In the genomic region with DNA sequence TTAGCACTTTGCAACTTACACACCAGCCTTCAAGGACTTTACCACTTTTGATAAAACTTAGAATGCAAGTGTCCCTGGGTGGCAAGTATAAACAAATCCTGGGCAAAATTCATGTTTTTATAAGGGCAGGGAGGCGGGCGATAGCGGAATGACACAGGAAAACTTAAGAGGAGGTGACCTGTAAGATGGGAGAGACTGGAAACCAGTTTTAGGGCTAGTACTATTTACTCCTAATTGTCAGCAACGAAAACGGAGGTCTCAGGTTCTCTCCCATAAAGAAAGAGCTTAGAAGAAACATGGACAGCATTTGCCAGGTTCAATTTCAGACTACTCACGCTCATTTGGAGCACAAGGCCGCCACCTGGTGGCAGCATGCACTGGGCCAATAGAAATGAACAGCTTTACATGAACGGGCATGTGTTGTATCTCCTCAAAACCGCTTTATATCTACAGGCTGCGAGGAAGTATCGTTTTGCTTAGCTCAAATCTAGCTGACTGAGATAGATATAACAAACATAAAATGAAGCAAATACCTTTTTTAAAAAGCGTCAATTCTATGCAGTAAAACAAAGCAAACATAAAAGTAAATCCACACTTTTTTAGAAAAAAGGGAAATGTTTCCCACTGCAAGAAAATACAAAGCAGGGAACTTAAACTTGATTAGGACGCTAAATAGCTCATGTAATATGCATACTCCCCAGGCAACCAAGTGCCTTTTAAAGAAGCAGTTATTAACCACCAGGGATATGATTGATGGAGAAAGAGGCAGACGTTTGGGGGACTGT, we compare ENCODE assay signal across 8 cellular contexts. TPM values are rescaled to one million over a fixed set of nuclear protein-coding genes. Genes with fewer than 3 reads are reported as not detected.
DNase-seq lines count a peak whose midpoint lies in the region; ATAC-seq lines count a peak whose summit lies in the region.

No MANE protein-coding gene starts in this region.

- peaks cover 2% of the 10 kb centered on the region for H3K36me3 Mint-ChIP-seq in central memory CD8-positive, alpha-beta T cell (ENCODE audit: insufficient read depth)

- H3K27ac Mint-ChIP-seq in central memory CD8-positive, alpha-beta T cell (ENCODE audit: low read depth): no peak overlapping the region

- DNase-seq in AG20443 (ENCODE audit: low spot score): peak; percentile 86
- DNase-seq in NCI-H460 (ENCODE audit: extremely low read depth, low read depth): peak; percentile 84
- peak; percentile 81 for DNase-seq in activated CD4-positive, CD25-positive, alpha-beta regulatory T cell treated with anti-CD3 and anti-CD28 coated beads, Interleukin-2, amount 50 U/mL, for 72 hours
- peak; percentile 67 to 78 for DNase-seq in central memory CD8-positive, alpha-beta T cell (ENCODE audit: low spot score in 2 of 2)
- DNase-seq in left colon: peak; percentile 47 to 90
- peak; percentile 85 for DNase-seq in stimulated activated CD4-positive, alpha-beta T cell treated with anti-CD3 and anti-CD28 coated beads, Interleukin-4, amount 100 ng/mL, for 1 hour

- intact Hi-C loops in left colon (cut with DNase I, micrococcal nuclease): loop anchor here in 1 of 2 donors (10.0 kb wide), 1 partner anchor 574 kb away; no protein-coding TSS in a partner anchor

- no peak overlapping the region for H3K4me3 Mint-ChIP-seq in central memory CD8-positive, alpha-beta T cell

- H3K27me3 Mint-ChIP-seq in central memory CD8-positive, alpha-beta T cell: peaks cover 6% of the 10 kb centered on the region

- no peaks in the 10 kb centered on the region for H3K9me3 Mint-ChIP-seq in central memory CD8-positive, alpha-beta T cell

- ATAC-seq in GM19035 (IDR thresholded peaks at IDR 0.05; ENCODE audit: unreplicated experiment) (peak; percentile 98), HG03439 (IDR thresholded peaks at IDR 0.05; ENCODE audit: unreplicated experiment) (peak; percentile 85), left colon (peak; percentile 91)
- peak; percentile 76 for ATAC-seq in central memory CD8-positive, alpha-beta T cell (replicated peaks; ENCODE audit: extremely low read depth, poor library complexity, severe bottlenecking)

- peaks cover 6% of the 10 kb centered on the region for H3K4me1 Mint-ChIP-seq in central memory CD8-positive, alpha-beta T cell

RNA-seq across cellular contexts. Expression of gene SVOPL, which starts 37.6 kb away (rescaled TPM):
- total RNA-seq in NCI-H460 (2014; rRNA removed; shearing (Covaris generic)): not detected in 2 replicates
- polyA plus RNA-seq in NCI-H460 (2014; cell fraction: nucleus; rRNA removed): not detected in 2 replicates
- total RNA-seq in left colon: 1 to 10 TPM; 1.5 to 2.4 TPM

RNA-seq across cellular contexts. Expression of gene TMEM213, which starts 59.1 kb away (rescaled TPM):
- total RNA-seq in NCI-H460 (2014; rRNA removed; shearing (Covaris generic)): not detected in 2 replicates
- polyA plus RNA-seq in NCI-H460 (2014; cell fraction: nucleus; rRNA removed): not detected in 2 replicates
- not detected for total RNA-seq in left colon

RNA-seq across cellular contexts. Expression of gene ATP6V0A4, which starts 59.3 kb away (rescaled TPM):
- 0.15 and 0.23 TPM in 2 replicates for total RNA-seq in NCI-H460 (2014; rRNA removed; shearing (Covaris generic))
- 0.18 TPM in 1 of 2 replicates, not detected in the other for polyA plus RNA-seq in NCI-H460 (2014; cell fraction: nucleus; rRNA removed)
- total RNA-seq in left colon: not detected

Comparison
In these comparisons a context has a peak if more than half of its experiments do, and no peak if none do; other contexts are left out.
1. Peak in every context shown above with its lines: DNase-seq and ATAC-seq.